4 cellular contexts compared by ENCODE assay signal in the genomic region with DNA sequence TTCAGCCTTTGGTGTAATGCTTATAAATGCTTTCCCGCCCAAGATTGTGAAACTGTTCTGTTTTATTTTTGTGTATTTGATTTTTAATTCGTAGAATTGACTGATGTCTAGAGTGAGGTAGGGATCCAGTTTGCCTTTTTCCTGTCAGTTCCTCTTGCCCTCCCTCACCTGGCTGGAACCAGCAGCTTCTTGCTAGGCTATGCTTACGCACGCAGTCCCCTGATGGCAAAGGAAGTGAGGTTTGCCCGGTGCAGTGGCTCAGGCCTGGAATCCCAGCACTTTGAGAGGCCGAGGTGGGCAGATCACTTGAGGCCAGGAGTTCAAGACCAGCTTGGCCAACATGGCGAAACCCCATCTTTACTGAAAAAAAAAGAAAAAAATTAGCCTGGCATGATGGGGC.
TF ChIP-seq lines count a peak whose summit lies in the region.

No MANE protein-coding gene starts in this region.

TF ChIP-seq in SK-N-SH, 30 proteins besides CTCF, POLR2A, EP300 and RAD21:
- no peak for TF ChIP-seq JUND (IDR thresholded peaks at IDR 0.05)

TF ChIP-seq in SK-N-SH treated with all-trans-retinoic acid at 6 μM for 48 hours, 23 proteins besides CTCF, POLR2A, EP300 and RAD21 (continues in another document):
- no peak for TF ChIP-seq TCF4 (CRISPR knock-in tag; IDR thresholded peaks at IDR 0.05; ENCODE audit: borderline replicate concordance)
- TF ChIP-seq, protein P1, sequence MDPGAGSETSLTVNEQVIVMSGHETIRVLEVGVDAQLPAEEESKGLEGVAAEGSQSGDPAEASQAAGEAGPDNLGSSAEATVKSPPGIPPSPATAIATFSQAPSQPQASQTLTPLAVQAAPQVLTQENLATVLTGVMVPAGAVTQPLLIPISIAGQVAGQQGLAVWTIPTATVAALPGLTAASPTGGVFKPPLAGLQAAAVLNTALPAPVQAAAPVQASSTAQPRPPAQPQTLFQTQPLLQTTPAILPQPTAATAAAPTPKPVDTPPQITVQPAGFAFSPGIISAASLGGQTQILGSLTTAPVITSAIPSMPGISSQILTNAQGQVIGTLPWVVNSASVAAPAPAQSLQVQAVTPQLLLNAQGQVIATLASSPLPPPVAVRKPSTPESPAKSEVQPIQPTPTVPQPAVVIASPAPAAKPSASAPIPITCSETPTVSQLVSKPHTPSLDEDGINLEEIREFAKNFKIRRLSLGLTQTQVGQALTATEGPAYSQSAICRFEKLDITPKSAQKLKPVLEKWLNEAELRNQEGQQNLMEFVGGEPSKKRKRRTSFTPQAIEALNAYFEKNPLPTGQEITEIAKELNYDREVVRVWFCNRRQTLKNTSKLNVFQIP (CRISPR knock-in tag; IDR thresholded peaks at IDR 0.05; ENCODE audit: borderline replicate concordance, low read depth): no peak
- TF ChIP-seq GLIS3 (CRISPR knock-in tag; IDR thresholded peaks at IDR 0.05): no peak
- no peak for TF ChIP-seq ESRRG (CRISPR knock-in tag; IDR thresholded peaks at IDR 0.05)
- no peak for TF ChIP-seq ZFP30 (CRISPR knock-in tag; IDR thresholded peaks at IDR 0.05)
- no peak for TF ChIP-seq CREB5 (CRISPR knock-in tag; IDR thresholded peaks at IDR 0.05; ENCODE audit: low read depth)
- no peak for TF ChIP-seq CSRNP3 (CRISPR knock-in tag; IDR thresholded peaks at IDR 0.05)
- no peak for TF ChIP-seq ZNF70 (CRISPR knock-in tag; IDR thresholded peaks at IDR 0.05)
- no peak for TF ChIP-seq ZNF565 (CRISPR knock-in tag; conservative IDR thresholded peaks at IDR 0.05; ENCODE audit: low read depth)
- TF ChIP-seq BACH2 (CRISPR knock-in tag; IDR thresholded peaks at IDR 0.05; ENCODE audit: borderline replicate concordance): no peak
- no peak for TF ChIP-seq RARB (CRISPR knock-in tag; IDR thresholded peaks at IDR 0.05)
- no peak for TF ChIP-seq OSR1 (CRISPR knock-in tag; IDR thresholded peaks at IDR 0.05)

TF ChIP-seq in IMR-90, 13 proteins besides CTCF, POLR2A, EP300 and RAD21:
- TF ChIP-seq CEBPB (IDR thresholded peaks at IDR 0.05; ENCODE audit: low read depth, low read length) (no peak), FOS (IDR thresholded peaks at IDR 0.05; ENCODE audit: low read depth, low read length) (no peak), MXI1 (IDR thresholded peaks at IDR 0.05; ENCODE audit: borderline replicate concordance, low read depth, low read length) (no peak), MAFK (IDR thresholded peaks at IDR 0.05; ENCODE audit: low read depth, low read length) (no peak), RCOR1 (IDR thresholded peaks at IDR 0.05; ENCODE audit: insufficient replicate concordance, low read length) (no peak), USF2 (IDR thresholded peaks at IDR 0.05; ENCODE audit: low read depth, low read length) (no peak)

TF ChIP-seq in H1, 55 proteins besides CTCF, POLR2A, EP300 and RAD21:
- TF ChIP-seq KDM1A (IDR thresholded peaks at IDR 0.05; ENCODE audit: borderline replicate concordance, low read length) (no peak), POU5F1 (IDR thresholded peaks at IDR 0.05; ENCODE audit: low read depth, low read length) (no peak), YY1 (IDR thresholded peaks at IDR 0.05; ENCODE audit: low read depth, low read length) (no peak), HDAC6 (IDR thresholded peaks at IDR 0.05; ENCODE audit: low read depth, low read length) (no peak), CTBP2 (IDR thresholded peaks at IDR 0.05; ENCODE audit: borderline replicate concordance, insufficient read depth, insufficient read length, low read length) (no peak), SIX5 (IDR thresholded peaks at IDR 0.05; ENCODE audit: low read depth, low read length) (no peak), SP4 (IDR thresholded peaks at IDR 0.05; ENCODE audit: low read length) (no peak), EGR1 (IDR thresholded peaks at IDR 0.05; ENCODE audit: borderline replicate concordance, low read depth, low read length) (no peak), RFX5 (IDR thresholded peaks at IDR 0.05; ENCODE audit: borderline replicate concordance, low read depth, low read length) (no peak), KDM4A (IDR thresholded peaks at IDR 0.05; ENCODE audit: low read depth, low read length, severe bottlenecking) (no peak)
